In the genomic region with DNA sequence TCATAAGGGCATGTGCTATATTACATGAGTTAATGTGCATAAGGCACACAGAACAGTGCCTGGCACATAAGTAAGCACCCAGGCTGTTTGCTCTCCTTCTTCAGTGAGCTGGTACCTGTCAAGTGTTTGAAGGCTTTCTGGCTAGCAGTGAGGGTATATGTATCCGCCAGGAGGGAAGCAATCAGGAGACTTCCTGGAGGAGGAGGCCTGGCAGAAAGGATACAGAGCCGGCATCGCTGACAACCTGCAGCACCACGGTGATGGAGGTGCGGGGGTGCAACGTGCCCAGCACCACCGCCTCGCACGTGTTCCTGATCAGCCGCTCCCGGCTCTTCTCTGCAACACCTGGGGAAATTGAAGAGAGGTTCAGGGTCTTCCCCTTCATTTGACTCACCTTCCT, we compare ENCODE assay signal across 26 cellular contexts. TPM values are rescaled to one million over a fixed set of nuclear protein-coding genes. Genes with fewer than 3 reads are reported as not detected.
DNase-seq lines count a peak whose midpoint lies in the region; ATAC-seq, FAIRE-seq and TF ChIP-seq lines count a peak whose summit lies in the region.
"Had no signal": no experiment of that assay in that cellular context is flagged by ENCODE, and none has a peak within 500 bp of the region (broad histone marks: within the 10 kb centered on the region; RNA-seq: fewer than 3 reads in every experiment).

No MANE protein-coding gene starts in this region.

- H2AFZ ChIP-seq in neuronal stem cell (ENCODE audit: low read length), result no peak overlapping the region

- H2BK15ac ChIP-seq in neuronal stem cell (ENCODE audit: low read length), result no peak overlapping the region

- CTCF ChIA-PET in A549 (lab: Yijun Ruan, JAX) (interaction anchor here (1.9 to 2.2 kb wide), 2 partner anchors 11 to 13 kb away, joined by 7 to 10 read pairs; no protein-coding TSS in a partner anchor), RWPE1 (lab: Yijun Ruan, JAX) (no interaction called here)

- TF ChIP-seq RAD21 in A549 (conservative IDR thresholded peaks at IDR 0.05 in 1 of 2, IDR thresholded peaks at IDR 0.05 in 1 of 2), result no peak

- peak overlapping the region; percentile 56 for H3K27ac Mint-ChIP-seq in stimulated activated naive B cell treated with anti-CD40 and anti-IgM and Interleukin-4, amounts not matched to agents 10 μg/mL and 1 μg/mL and 100 μg/mL, for 72 hours
- no peak overlapping the region for H3K27ac Mint-ChIP-seq in type B pancreatic cell
- H3K27ac Mint-ChIP-seq: CD4-positive, alpha-beta T cell had no signal

- no peak for TF ChIP-seq POLR2A in A549 (IDR thresholded peaks at IDR 0.05; ENCODE audit: low read length)

- DNase-seq in A549 (ENCODE audit: low read depth in 1 of 2, low spot score in 1 of 2) (no peak), RWPE1 (ENCODE audit: low spot score) (no peak), neuronal stem cell (ENCODE audit: low spot score) (no peak), type B pancreatic cell (ENCODE audit: extremely low spot score, unreplicated experiment) (no peak), DMS79 (lab: John Stamatoyannopoulos, UW) (no peak), iPS-NIHi7 (ENCODE audit: extremely low spot score) (no peak)
- no peak for DNase-seq in stimulated activated naive B cell treated with anti-CD40 and anti-IgM and Interleukin-4, amounts not matched to agents 10 μg/mL and 1 μg/mL and 100 μg/mL, for 72 hours
- DNase-seq: ACHN; AML-193; BE2C; CD4-positive, alpha-beta T cell; CD8-positive, alpha-beta memory T cell; DMS 273 treated with DMSO at 0.1 percent for 48 hours; DMS79 treated with DMSO at 0.1 percent for 48 hours; GF-D8; GOT3 had no signal

- H3K9me3 Mint-ChIP-seq in stimulated activated naive B cell treated with anti-CD40 and anti-IgM and Interleukin-4, amounts not matched to agents 10 μg/mL and 1 μg/mL and 100 μg/mL, for 72 hours, result no peaks in the 10 kb centered on the region
- H3K9me3 Mint-ChIP-seq in type B pancreatic cell, result no peaks in the 10 kb centered on the region
- H3K9me3 Mint-ChIP-seq: CD4-positive, alpha-beta T cell; CD8-positive, alpha-beta memory T cell had no signal

- no peak overlapping the region for H2BK120ac ChIP-seq in neuronal stem cell (ENCODE audit: low read depth, low read length)

- no peak for FAIRE-seq in A549 (lab: Jason Lieb, UNC)
- FAIRE-seq: A204.1, D721Med, GM12891, GM18507, H54 had no signal

- no peak overlapping the region for H4K91ac ChIP-seq in neuronal stem cell (ENCODE audit: low read depth, low read length, poor library complexity)

- H3K4me1 ChIP-seq in A549 (peaks cover 11% of the 10 kb centered on the region; the same call in 2 of the 3 replicates), neuronal stem cell (ENCODE audit: control insufficient read depth in 2 of 2, insufficient read depth in 1 of 2, low read depth in 1 of 2, low read length in 2 of 2) (no peaks in the 10 kb centered on the region)
- H3K4me1 ChIP-seq: BE2C had no signal

- no peak overlapping the region for H2BK12ac ChIP-seq in neuronal stem cell (ENCODE audit: low read length)

- no peak for TF ChIP-seq EP300 in A549 (IDR thresholded peaks at IDR 0.05)

- H3K9ac ChIP-seq in neuronal stem cell (ENCODE audit: low read depth, low read length, poor library complexity), result no peak overlapping the region

- no peak overlapping the region for H2AK5ac ChIP-seq in neuronal stem cell (ENCODE audit: low read depth, low read length)

- peak overlapping the region; percentile 92 for H4K8ac ChIP-seq in neuronal stem cell (ENCODE audit: low read depth, low read length)

- no peaks in the 10 kb centered on the region for H3K9me3 ChIP-seq in A549
- H3K9me3 ChIP-seq in neuronal stem cell (replicated peaks in 1 of 2; ENCODE audit: control insufficient read depth in 2 of 2, insufficient read depth in 1 of 2, low read depth in 1 of 2, low read length in 2 of 2), result no peaks in the 10 kb centered on the region
- H3K9me3 ChIP-seq: BE2C; BLaER1 treated with 17β-estradiol and CSF1 and Interleukin-3, amounts not matched to agents 10 nM and 100 nM; HAP-1 had no signal

- H3K4me3 ChIP-seq in A549, result no peak overlapping the region
- no peak overlapping the region for H3K4me3 ChIP-seq in neuronal stem cell (ENCODE audit: low read length in 2 of 2)
- H3K4me3 ChIP-seq: BLaER1 treated with 17β-estradiol and CSF1 and Interleukin-3, amounts not matched to agents 10 nM and 100 nM; HAP-1 had no signal

- no peaks in the 10 kb centered on the region for H3K27me3 ChIP-seq in neuronal stem cell (ENCODE audit: control insufficient read depth in 3 of 3, insufficient read depth in 3 of 3, low read depth in 1 of 3, low read length in 3 of 3)
- H3K27me3 ChIP-seq: BE2C; BLaER1 treated with 17β-estradiol and CSF1 and Interleukin-3, amounts not matched to agents 10 nM and 100 nM had no signal

- H3K27me3 Mint-ChIP-seq in stimulated activated naive B cell treated with anti-CD40 and anti-IgM and Interleukin-4, amounts not matched to agents 10 μg/mL and 1 μg/mL and 100 μg/mL, for 72 hours, result no peaks in the 10 kb centered on the region
- no peaks in the 10 kb centered on the region for H3K27me3 Mint-ChIP-seq in type B pancreatic cell
- H3K27me3 Mint-ChIP-seq: CD4-positive, alpha-beta T cell; CD8-positive, alpha-beta memory T cell had no signal

- H3K4me2 ChIP-seq in A549 (no peak overlapping the region), neuronal stem cell (ENCODE audit: insufficient read depth, low read length, poor library complexity, severe bottlenecking) (no peak overlapping the region)
- H3K4me2 ChIP-seq: BLaER1 treated with 17β-estradiol and CSF1 and Interleukin-3, amounts not matched to agents 10 nM and 100 nM had no signal

- H3K27ac ChIP-seq in A549, result no peak overlapping the region
- H3K27ac ChIP-seq in RWPE1, result peak overlapping the region; percentile 28; the same call in 1 of the 2 replicates
- no peak overlapping the region for H3K27ac ChIP-seq in neuronal stem cell (replicated peaks; ENCODE audit: low read length)
- H3K27ac ChIP-seq: 22Rv1; BLaER1 treated with 17β-estradiol and CSF1 and Interleukin-3, amounts not matched to agents 10 nM and 100 nM had no signal

- H3K36me3 Mint-ChIP-seq in stimulated activated naive B cell treated with anti-CD40 and anti-IgM and Interleukin-4, amounts not matched to agents 10 μg/mL and 1 μg/mL and 100 μg/mL, for 72 hours, result peaks cover 22 to 41% of the 10 kb centered on the region in 2 donors
- no peaks in the 10 kb centered on the region for H3K36me3 Mint-ChIP-seq in type B pancreatic cell

- H3K79me1 ChIP-seq in neuronal stem cell (ENCODE audit: low read depth, low read length), result peaks cover 4% of the 10 kb centered on the region

- no peak overlapping the region for H2BK5ac ChIP-seq in neuronal stem cell (ENCODE audit: low read length)

- H3K36me3 ChIP-seq in neuronal stem cell (replicated peaks in 1 of 2; ENCODE audit: control insufficient read depth in 2 of 2, insufficient read depth in 2 of 2, low read length in 2 of 2), result peaks cover 16 to 43% of the 10 kb centered on the region in 2 donors

- no peak overlapping the region for H3K18ac ChIP-seq in neuronal stem cell (ENCODE audit: low read length)

- H3K4ac ChIP-seq in neuronal stem cell (ENCODE audit: low read length), result no peak overlapping the region

- no peak for TF ChIP-seq CTCF in A549 (IDR thresholded peaks at IDR 0.05)
- no peak for TF ChIP-seq CTCF in RWPE1 (conservative IDR thresholded peaks at IDR 0.05; ENCODE audit: low read depth)
- no peak for TF ChIP-seq CTCF in type B pancreatic cell (conservative IDR thresholded peaks at IDR 0.05)

- H3K14ac ChIP-seq in neuronal stem cell (ENCODE audit: low read length), result no peak overlapping the region

- WGBS in A549 (ENCODE audit: missing lambda C conversion rate), result 86% methylated on average over 11 of the region's 11 CpGs
- no CpG with 5 or more reads among the region's 11 CpGs for WGBS in neuronal stem cell (ENCODE audit: extremely low coverage in 2 of 2, insufficient read length in 2 of 2, insufficient replicate concordance in 1 of 2), 2 donors

- no peak for ATAC-seq in A549
- no peak for ATAC-seq in stimulated activated naive B cell treated with anti-CD40 and anti-IgM and Interleukin-4, amounts not matched to agents 10 μg/mL and 1 μg/mL and 100 μg/mL, for 72 hours (replicated peaks)

- POLR2A ChIA-PET in A549 (lab: Yijun Ruan, JAX) (interaction anchor here (1.4 kb wide), 1 partner anchor 48 kb away, joined by 3 read pairs; no protein-coding TSS in a partner anchor), RWPE1 (lab: Yijun Ruan, JAX; ENCODE audit: low non-redundant PET) (no interaction called here)

- H3K4me3 Mint-ChIP-seq in stimulated activated naive B cell treated with anti-CD40 and anti-IgM and Interleukin-4, amounts not matched to agents 10 μg/mL and 1 μg/mL and 100 μg/mL, for 72 hours, result no peak overlapping the region
- no peak overlapping the region for H3K4me3 Mint-ChIP-seq in type B pancreatic cell
- H3K4me3 Mint-ChIP-seq: CD14-positive monocyte; CD4-positive, alpha-beta T cell; CD8-positive, alpha-beta memory T cell had no signal

- H3K23ac ChIP-seq in neuronal stem cell (ENCODE audit: low read depth, low read length, poor library complexity), result no peak overlapping the region

- H3K4me1 Mint-ChIP-seq in stimulated activated naive B cell treated with anti-CD40 and anti-IgM and Interleukin-4, amounts not matched to agents 10 μg/mL and 1 μg/mL and 100 μg/mL, for 72 hours, result peaks cover 9 to 16% of the 10 kb centered on the region in 2 donors
- peaks cover 10% of the 10 kb centered on the region for H3K4me1 Mint-ChIP-seq in type B pancreatic cell (ENCODE audit: unreplicated experiment)

RNA-seq across cellular contexts. Expression of a gene that starts 5.5 kb away (rescaled TPM):
- polyA plus RNA-seq in A549 (2011; rRNA removed) (63.7 and 72.3 TPM in 2 replicates), A549 (2017; fragmentation: RNase III; extraction: RNeasy Plus Mini Kit Qiagen cat#74134 plus additional on column Dnase treatment) (99.0 to 109 TPM (median 103 TPM) in 3 replicates)
- polyA plus RNA-seq in A549 (2012; cell fraction: cytosol; rRNA removed), result 177 and 195 TPM in 2 replicates
- 145 and 165 TPM in 2 replicates for polyA plus RNA-seq in A549 (2012; cell fraction: nucleus; rRNA removed)
- polyA minus RNA-seq in A549 (2011; rRNA and poly(A)+ RNA removed), result 17.8 and 26.2 TPM in 2 replicates
- polyA plus RNA-seq in neuronal stem cell (2013, experiment 1 of 2), result 9.1 TPM
- 9.4 TPM for polyA plus RNA-seq in neuronal stem cell (2013, experiment 2 of 2)
- total RNA-seq in type B pancreatic cell (ENCODE audit: low replicate concordance), result 11.4 and 20.2 TPM in 2 replicates

RNA-seq across cellular contexts. Expression of a gene that starts 6.0 kb away (rescaled TPM):
- polyA plus RNA-seq in A549 (2011; rRNA removed), result 42.9 and 43.9 TPM in 2 replicates
- polyA plus RNA-seq in A549 (2012; cell fraction: cytosol; rRNA removed), result 62.0 and 96.3 TPM in 2 replicates
- polyA plus RNA-seq in A549 (2012; cell fraction: nucleus; rRNA removed), result 96.2 and 124 TPM in 2 replicates
- polyA plus RNA-seq in A549 (2017; fragmentation: RNase III; extraction: RNeasy Plus Mini Kit Qiagen cat#74134 plus additional on column Dnase treatment), result 39.2 to 46.4 TPM (median 44.4 TPM) in 3 replicates
- 36.4 and 39.4 TPM in 2 replicates for polyA minus RNA-seq in A549 (2011; rRNA and poly(A)+ RNA removed)
- polyA plus RNA-seq in neuronal stem cell (2013, experiment 1 of 2), result 26.5 TPM
- 29.7 TPM for polyA plus RNA-seq in neuronal stem cell (2013, experiment 2 of 2)
- 7.5 and 11.7 TPM in 2 replicates for total RNA-seq in type B pancreatic cell (ENCODE audit: low replicate concordance)

RNA-seq across cellular contexts. Expression of a gene that starts 15.3 kb away (rescaled TPM):
- polyA plus RNA-seq in A549 (2011; rRNA removed), result 5.2 and 6.8 TPM in 2 replicates
- polyA plus RNA-seq in A549 (2012; cell fraction: cytosol; rRNA removed), result 3.8 and 4.8 TPM in 2 replicates
- 42.0 and 58.0 TPM in 2 replicates for polyA plus RNA-seq in A549 (2012; cell fraction: nucleus; rRNA removed)
- 3.7 to 4.6 TPM (median 4.0 TPM) in 3 replicates for polyA plus RNA-seq in A549 (2017; fragmentation: RNase III; extraction: RNeasy Plus Mini Kit Qiagen cat#74134 plus additional on column Dnase treatment)
- polyA minus RNA-seq in A549 (2011; rRNA and poly(A)+ RNA removed), result 15.4 and 20.2 TPM in 2 replicates
- polyA plus RNA-seq in neuronal stem cell (2013, experiment 1 of 2), result 8.6 TPM
- 8.3 TPM for polyA plus RNA-seq in neuronal stem cell (2013, experiment 2 of 2)
- total RNA-seq in type B pancreatic cell (ENCODE audit: low replicate concordance), result 2.0 and 8.1 TPM in 2 replicates

RNA-seq across cellular contexts. Expression of a gene that starts 27.7 kb away (rescaled TPM):
- 17.5 and 19.6 TPM in 2 replicates for polyA plus RNA-seq in A549 (2011; rRNA removed)
- 45.5 and 46.6 TPM in 2 replicates for polyA plus RNA-seq in A549 (2012; cell fraction: cytosol; rRNA removed)
- 36.9 and 40.6 TPM in 2 replicates for polyA plus RNA-seq in A549 (2012; cell fraction: nucleus; rRNA removed)
- 22.5 to 26.1 TPM (median 24.4 TPM) in 3 replicates for polyA plus RNA-seq in A549 (2017; fragmentation: RNase III; extraction: RNeasy Plus Mini Kit Qiagen cat#74134 plus additional on column Dnase treatment)
- polyA minus RNA-seq in A549 (2011; rRNA and poly(A)+ RNA removed), result 3.8 and 7.4 TPM in 2 replicates
- 6.5 TPM for polyA plus RNA-seq in neuronal stem cell (2013, experiment 1 of 2)
- 6.0 TPM for polyA plus RNA-seq in neuronal stem cell (2013, experiment 2 of 2)
- total RNA-seq in type B pancreatic cell (ENCODE audit: low replicate concordance), result 4.8 and 8.8 TPM in 2 replicates

RNA-seq across cellular contexts. Expression of a gene that starts 35.6 kb away (rescaled TPM):
- polyA plus RNA-seq in A549 (2011; rRNA removed) (not detected in 2 replicates), A549 (2017; fragmentation: RNase III; extraction: RNeasy Plus Mini Kit Qiagen cat#74134 plus additional on column Dnase treatment) (0.11 to 0.20 TPM in 2 of 3 replicates, not detected in the other)
- polyA plus RNA-seq in A549 (2012; cell fraction: cytosol; rRNA removed), result 0.04 TPM in 1 of 2 replicates, not detected in the other
- 0.11 and 0.29 TPM in 2 replicates for polyA plus RNA-seq in A549 (2012; cell fraction: nucleus; rRNA removed)
- not detected in 2 replicates for polyA minus RNA-seq in A549 (2011; rRNA and poly(A)+ RNA removed)
- 0.93 TPM for polyA plus RNA-seq in neuronal stem cell (2013, experiment 1 of 2)
- 0.84 TPM for polyA plus RNA-seq in neuronal stem cell (2013, experiment 2 of 2)
- total RNA-seq in type B pancreatic cell (ENCODE audit: low replicate concordance), result 9.3 and 13.0 TPM in 2 replicates
- total RNA-seq: G401 had no signal
